ENCODE assay signal across 8 cellular contexts in the genomic region with DNA sequence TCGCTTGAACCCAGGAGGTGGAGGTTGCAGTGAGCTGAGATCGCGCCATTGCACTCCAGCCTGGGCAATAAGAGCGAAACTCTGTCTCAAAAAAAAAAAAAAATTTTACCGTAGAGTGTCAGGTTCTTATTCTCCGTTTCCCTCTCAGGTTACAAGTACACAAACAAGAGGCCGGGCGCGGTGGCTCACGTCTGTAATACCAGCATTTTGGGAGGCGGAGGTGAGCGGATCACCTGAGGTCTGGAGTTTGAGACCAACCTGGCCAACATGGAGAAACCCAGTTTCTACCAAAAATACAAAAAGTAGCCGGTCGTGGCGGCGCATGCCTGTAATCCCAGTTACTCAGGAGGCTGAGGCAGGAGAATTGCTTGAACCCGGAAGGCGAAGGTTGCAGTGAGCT. TPM values are rescaled to one million over a fixed set of nuclear protein-coding genes. Genes with fewer than 3 reads are reported as not detected.
A peak's percentile ranks its signal among the peaks of the same experiment; 100 is the strongest.
DNase-seq lines count a peak whose midpoint lies in the region; ATAC-seq, FAIRE-seq and TF ChIP-seq lines count a peak whose summit lies in the region.
"Not testable (repeated sequence)": the region's sequence is repeated elsewhere in the genome, so short reads cannot be mapped to it uniquely, and the experiment has no call there.

No MANE protein-coding gene starts in this region.

- not testable (repeated sequence) for ATAC-seq in HepG2

- intact Hi-C loops in esophagus squamous epithelium (cut with DNase I); ovary (cut with DNase I): not testable (repeated sequence)
- intact Hi-C loops in HepG2 (cut with micrococcal nuclease; ENCODE audit: unreplicated experiment): loop anchor here (5.0 kb wide), 4 partner anchors 62 to 218 kb away; partner anchors contain the start of genes ZNF443, ZNF490, ZNF563 and ZNF709

- H3K27ac Mint-ChIP-seq in T-helper 2 cell treated with Interferon-gamma antibody and Interleukin-4, amounts not matched to agents 5 μg/mL and 100 μg/mL, for 36 hours: peak overlapping the region; percentile 94

- CTCF ChIA-PET in HepG2 (lab: Yijun Ruan, JAX; ENCODE audit: low intra/inter-chr PET ratio, low total read pairs): not testable (repeated sequence)

- peaks cover 26% of the 10 kb centered on the region for H3K9me3 Mint-ChIP-seq in T-helper 2 cell treated with Interferon-gamma antibody and Interleukin-4, amounts not matched to agents 5 μg/mL and 100 μg/mL, for 36 hours

- not testable (repeated sequence) for BruUV-seq in HepG2 (replicated peaks; lab: Mats Ljungman, UMichigan)

- H3K4me1 ChIP-seq in esophagus squamous epithelium (peaks cover 6 to 52% (median 22%) of the 10 kb centered on the region in 3 donors), HepG2 (ENCODE audit: insufficient read depth, low read length) (peaks cover 55% of the 10 kb centered on the region), ovary (ENCODE audit: insufficient read depth) (peaks cover 10% of the 10 kb centered on the region), tibial nerve (peaks cover 0 to 37% (median 19%) of the 10 kb centered on the region in 4 donors)

- H3K27me3 ChIP-seq in esophagus squamous epithelium; HepG2 (ENCODE audit: control insufficient read depth in 1 of 2, insufficient read depth in 2 of 2, low read length in 2 of 2); ovary; tibial nerve: not testable (repeated sequence)

- H3K79me2 ChIP-seq in HepG2 (ENCODE audit: insufficient read depth, low read length): peaks cover 45% of the 10 kb centered on the region

- in situ Hi-C loops in astrocyte of the spinal cord (cut with HindIII; ENCODE audit: low sequenced_read_pairs); HepG2 (cut with HindIII; ENCODE audit: extremely low pct_ligation_motif_present, low pct_unique_long_range_greater_than_20kb): not testable (repeated sequence)

- TF ChIP-seq CTCF in LNCaP clone FGC (IDR thresholded peaks at IDR 0.05; ENCODE audit: control insufficient read depth, extremely low read depth, insufficient read depth); astrocyte of the spinal cord (IDR thresholded peaks at IDR 0.05; ENCODE audit: low read depth, low read length); esophagus squamous epithelium (IDR thresholded peaks at IDR 0.05); HepG2 (CRISPR knock-in tag; IDR thresholded peaks at IDR 0.05); ovary (IDR thresholded peaks at IDR 0.05); tibial nerve (IDR thresholded peaks at IDR 0.05): not testable (repeated sequence)

- H3K4me3 ChIP-seq in LNCaP clone FGC (ENCODE audit: low read depth, low read length): peak overlapping the region; percentile 88
- H3K4me3 ChIP-seq in astrocyte of the spinal cord (ENCODE audit: low read depth, low read length): peak overlapping the region; percentile 86
- H3K4me3 ChIP-seq in esophagus squamous epithelium: peak overlapping the region; percentile 70 to 93 (median 88)
- peak overlapping the region; percentile 86 to 92 (median 91) for H3K4me3 ChIP-seq in HepG2 (replicated peaks in 1 of 3; ENCODE audit: insufficient read depth in 1 of 3, low read depth in 2 of 3, low read length in 3 of 3)
- H3K4me3 ChIP-seq in ovary: peak overlapping the region; percentile 97
- peak overlapping the region; percentile 68 to 98 (median 82) for H3K4me3 ChIP-seq in tibial nerve

- not testable (repeated sequence) for TF ChIP-seq POLR2A in esophagus squamous epithelium (IDR thresholded peaks at IDR 0.05); HepG2 (IDR thresholded peaks at IDR 0.05; ENCODE audit: insufficient read depth in 1 of 2, low read depth in 2 of 2, low read length in 2 of 2); ovary (IDR thresholded peaks at IDR 0.05); tibial nerve (IDR thresholded peaks at IDR 0.05)

- H2AFZ ChIP-seq in HepG2 (ENCODE audit: low read length): not testable (repeated sequence)

- POLR2A ChIA-PET in HepG2 (lab: Yijun Ruan, JAX): interaction anchor here (0.6 to 3.0 kb wide), 8 partner anchors 8 to 394 kb away, joined by 3 to 27 read pairs (median 4); partner anchors contain the start of genes GCDH, ZNF442, ZNF443 and ZNF625

- peak overlapping the region; percentile 94 for H3K4me3 Mint-ChIP-seq in T-helper 2 cell treated with Interferon-gamma antibody and Interleukin-4, amounts not matched to agents 5 μg/mL and 100 μg/mL, for 36 hours

- H3K4me2 ChIP-seq in HepG2 (ENCODE audit: low read depth, low read length): peak overlapping the region; percentile 67

- 54 to 60% methylated on average over 16 to 18 of the region's 18 CpGs for WGBS in esophagus squamous epithelium, 2 donors
- 43% methylated on average over 18 of the region's 18 CpGs for WGBS in HepG2 (ENCODE audit: low lambda C conversion rate)
- WGBS in ovary, 3 donors: 53 to 61% (median 57%) methylated on average over 18 of the region's 18 CpGs
- 68 to 70% methylated on average over 18 of the region's 18 CpGs for WGBS in tibial nerve, 2 donors

- H3K36me3 ChIP-seq in esophagus squamous epithelium (peaks cover 0 to 14% (median 6%) of the 10 kb centered on the region in 3 donors), tibial nerve (peaks cover 0 to 31% (median 0%) of the 10 kb centered on the region in 3 donors)
- not testable (repeated sequence) for H3K36me3 ChIP-seq in HepG2 (replicated peaks in 1 of 2; ENCODE audit: control insufficient read depth in 1 of 2, insufficient read depth in 2 of 2, low read length in 2 of 2); ovary

- not testable (repeated sequence) for H3K27me3 Mint-ChIP-seq in T-helper 2 cell treated with Interferon-gamma antibody and Interleukin-4, amounts not matched to agents 5 μg/mL and 100 μg/mL, for 36 hours (ENCODE audit: low read depth)

- TF ChIP-seq EP300 in HepG2 (IDR thresholded peaks at IDR 0.05; ENCODE audit: low read depth in 2 of 2, low read length in 2 of 2); HepG2 (CRISPR knock-in tag; IDR thresholded peaks at IDR 0.05; ENCODE audit: borderline replicate concordance); ovary (IDR thresholded peaks at IDR 0.05); tibial nerve (IDR thresholded peaks at IDR 0.05): not testable (repeated sequence)

- H3K9ac ChIP-seq in HepG2 (ENCODE audit: insufficient read depth, low read depth, low read length): peak overlapping the region; percentile 90

- DNase-seq in COLO668 (lab: John Stamatoyannopoulos, UW; ENCODE audit: unreplicated experiment) (peak; percentile 62), ovary (peak in 1 of 5 donors; percentile 29)
- not testable (repeated sequence) for DNase-seq in LNCaP clone FGC (ENCODE audit: low read depth); T-helper 2 cell treated with Interferon-gamma antibody and Interleukin-4, amounts not matched to agents 5 μg/mL and 100 μg/mL, for 36 hours (ENCODE audit: low spot score); astrocyte of the spinal cord (ENCODE audit: low read depth, low spot score); esophagus squamous epithelium (lab: John Stamatoyannopoulos, UW); HepG2 (ENCODE audit: low spot score); tibial nerve (ENCODE audit: low spot score in 2 of 2)

- H3K36me3 Mint-ChIP-seq in T-helper 2 cell treated with Interferon-gamma antibody and Interleukin-4, amounts not matched to agents 5 μg/mL and 100 μg/mL, for 36 hours (ENCODE audit: low read depth): peaks cover 41% of the 10 kb centered on the region

- not testable (repeated sequence) for FAIRE-seq in HepG2 (lab: Jason Lieb, UNC)

- peak overlapping the region; percentile 94 to 99 (median 96) for H3K27ac ChIP-seq in esophagus squamous epithelium
- H3K27ac ChIP-seq in HepG2 (ENCODE audit: extremely low read length, insufficient read depth, low read length): peak overlapping the region; percentile 93
- peak overlapping the region in 1 of 2 donors; percentile 96 for H3K27ac ChIP-seq in ovary
- peak overlapping the region; percentile 89 to 99 (median 96) for H3K27ac ChIP-seq in tibial nerve

- not testable (repeated sequence) for TF ChIP-seq RAD21 in HepG2 (CRISPR knock-in tag; IDR thresholded peaks at IDR 0.05)

- peaks cover 11% of the 10 kb centered on the region for H3K4me1 Mint-ChIP-seq in T-helper 2 cell treated with Interferon-gamma antibody and Interleukin-4, amounts not matched to agents 5 μg/mL and 100 μg/mL, for 36 hours (ENCODE audit: low read depth)

- H4K20me1 ChIP-seq in HepG2 (ENCODE audit: insufficient read depth, low read length): peaks cover 16% of the 10 kb centered on the region

- H3K9me3 ChIP-seq in esophagus squamous epithelium; HepG2 (ENCODE audit: low read length); ovary; tibial nerve: not testable (repeated sequence)

RNA-seq across cellular contexts. Expression of gene ZNF564, which starts 1.1 kb away (rescaled TPM):
- 1 to 10 TPM; 1.6 to 9.3 (median 4.8) TPM for total RNA-seq in esophagus squamous epithelium
- 11.1 and 11.2 TPM in 2 replicates for total RNA-seq in HepG2 (2016; rRNA removed; fragmentation: Illumina TruSeq; extraction: Trizol)
- 3.9 and 4.9 TPM in 2 replicates for total RNA-seq in HepG2 (2016; cell fraction: cytosol; rRNA removed; fragmentation: Illumina TruSeq; extraction: Trizol; ENCODE audit: low read depth)
- 10.7 and 11.9 TPM in 2 replicates for total RNA-seq in HepG2 (2016; cell fraction: insoluble cytoplasmic fraction; rRNA removed; fragmentation: Illumina TruSeq; extraction: Trizol)
- 9.1 and 10.5 TPM in 2 replicates for total RNA-seq in HepG2 (2016; cell fraction: membrane; rRNA removed; fragmentation: Illumina TruSeq; extraction: Trizol)
- total RNA-seq in HepG2 (2016; cell fraction: nucleus; rRNA removed; fragmentation: Illumina TruSeq; extraction: Trizol): 11.9 and 13.6 TPM in 2 replicates
- polyA plus RNA-seq in HepG2 (2011; rRNA removed): 2.3 and 2.4 TPM in 2 replicates
- polyA plus RNA-seq in HepG2 (2011; cell fraction: cytosol; rRNA removed): 0.63 and 1.2 TPM in 2 replicates
- 3.5 and 5.1 TPM in 2 replicates for polyA plus RNA-seq in HepG2 (2011; cell fraction: nucleus; rRNA removed)
- 3.5 and 4.8 TPM in 2 replicates for polyA plus RNA-seq in HepG2 (2012)
- 0.22 and 0.41 TPM in 2 replicates for polyA plus RNA-seq in HepG2 (2016; cell fraction: cytosol; fragmentation: Illumina TruSeq; extraction: Trizol; ENCODE audit: low read depth)
- polyA plus RNA-seq in HepG2 (2016; cell fraction: insoluble cytoplasmic fraction; fragmentation: Illumina TruSeq; extraction: Trizol; ENCODE audit: low read depth): 4.3 and 4.4 TPM in 2 replicates
- polyA plus RNA-seq in HepG2 (2016; cell fraction: membrane; fragmentation: Illumina TruSeq; extraction: Trizol; ENCODE audit: low read depth): 0.81 and 0.84 TPM in 2 replicates
- 4.3 and 4.6 TPM in 2 replicates for polyA plus RNA-seq in HepG2 (2016; cell fraction: nucleus; fragmentation: Illumina TruSeq; extraction: Trizol; ENCODE audit: insufficient read depth, low read depth)
- polyA minus RNA-seq in HepG2 (2011; rRNA and poly(A)+ RNA removed; ENCODE audit: low replicate concordance): 2.2 and 4.0 TPM in 2 replicates
- polyA minus RNA-seq in HepG2 (2011; cell fraction: cytosol; rRNA and poly(A)+ RNA removed): 4.5 and 4.7 TPM in 2 replicates
- 23.4 and 24.8 TPM in 2 replicates for polyA minus RNA-seq in HepG2 (2011; cell fraction: nucleus; rRNA and poly(A)+ RNA removed)
- 10 to 100 TPM in 6 of 7 donors, 1 to 10 TPM in 1; 7.9 to 23.2 (median 16.6) TPM for total RNA-seq in ovary
- 1 to 10 TPM; 7.2 to 8.8 TPM for polyA plus RNA-seq in ovary
- 10 to 100 TPM; 12.0 to 20.6 (median 14.7) TPM for total RNA-seq in tibial nerve
